In genomic region chr9:131836021-131836420, GRCh38 we compare ENCODE assay signal across 20 cellular contexts.
"Had no signal": no experiment of that assay in that cellular context is flagged by ENCODE, and none has a peak within 500 bp of the region (broad histone marks: within the 10 kb centered on the region; RNA-seq: fewer than 3 reads in every experiment).

No MANE protein-coding gene starts in this region.

- H3K4me3 Mint-ChIP-seq: endodermal cell; neural crest cell; stimulated activated naive B cell treated with anti-CD40 and anti-IgM and Interleukin-4, amounts not matched to agents 10 μg/mL and 1 μg/mL and 100 μg/mL, for 72 hours; stimulated activated naive CD8-positive, alpha-beta T cell treated with anti-CD3 and anti-CD28 coated beads, Interleukin-15, amount 100 ng/mL, for 72 hours had no signal

- ATAC-seq: psoas muscle; stimulated activated naive B cell treated with anti-CD40 and anti-IgM and Interleukin-4, amounts not matched to agents 10 μg/mL and 1 μg/mL and 100 μg/mL, for 72 hours; stimulated activated naive CD8-positive, alpha-beta T cell treated with anti-CD3 and anti-CD28 coated beads, Interleukin-15, amount 100 ng/mL, for 72 hours had no signal

- H3K4me3 ChIP-seq: colonic mucosa, psoas muscle, spleen, testis, tibial nerve had no signal

- H3K27ac Mint-ChIP-seq: endodermal cell; naive B cell; stimulated activated naive B cell treated with anti-CD40 and anti-IgM and Interleukin-4, amounts not matched to agents 10 μg/mL and 1 μg/mL and 100 μg/mL, for 72 hours; stimulated activated naive CD8-positive, alpha-beta T cell treated with anti-CD3 and anti-CD28 coated beads, Interleukin-15, amount 100 ng/mL, for 72 hours had no signal

- H3K27ac ChIP-seq: colonic mucosa, parathyroid adenoma, psoas muscle, spleen, testis, tibial nerve had no signal

- H3K79me2 ChIP-seq: parathyroid adenoma had no signal

- H3K4me1 ChIP-seq: colonic mucosa, heart left ventricle, parathyroid adenoma, psoas muscle, spleen, testis, tibial nerve had no signal

- DNase-seq: colonic mucosa; dermis blood vessel endothelial cell; endodermal cell; foreskin melanocyte; hippocampal formation; kidney glomerular epithelial cell; mesendoderm; naive B cell; retina; spleen; stimulated activated CD4-positive, alpha-beta T cell treated with anti-CD3 and anti-CD28 coated beads, Interleukin-2, amount 100 ng/mL, for 24 hours; stimulated activated CD4-positive, alpha-beta T cell treated with anti-CD3 and anti-CD28 coated beads, Interleukin-4, amount 100 ng/mL, for 4 hours; stimulated activated naive B cell treated with anti-CD40 and anti-IgM and Interleukin-4, amounts not matched to agents 10 μg/mL and 1 μg/mL and 100 μg/mL, for 72 hours; stimulated activated naive CD8-positive, alpha-beta T cell treated with anti-CD3 and anti-CD28 coated beads, Interleukin-15, amount 100 ng/mL, for 72 hours; testis had no signal

- H3K9me3 Mint-ChIP-seq: neural crest cell had no signal

- H3K27me3 ChIP-seq: colonic mucosa, testis had no signal

- H3K36me3 ChIP-seq: colonic mucosa, heart left ventricle, spleen, tibial nerve had no signal

- H3K9me3 ChIP-seq: colonic mucosa, testis had no signal

- H3K4me1 Mint-ChIP-seq: naive B cell; stimulated activated naive B cell treated with anti-CD40 and anti-IgM and Interleukin-4, amounts not matched to agents 10 μg/mL and 1 μg/mL and 100 μg/mL, for 72 hours had no signal

- H3K9ac ChIP-seq: parathyroid adenoma had no signal

- H3K36me3 Mint-ChIP-seq: stimulated activated naive B cell treated with anti-CD40 and anti-IgM and Interleukin-4, amounts not matched to agents 10 μg/mL and 1 μg/mL and 100 μg/mL, for 72 hours had no signal

- H2AFZ ChIP-seq: parathyroid adenoma had no signal
